In the genomic region with DNA sequence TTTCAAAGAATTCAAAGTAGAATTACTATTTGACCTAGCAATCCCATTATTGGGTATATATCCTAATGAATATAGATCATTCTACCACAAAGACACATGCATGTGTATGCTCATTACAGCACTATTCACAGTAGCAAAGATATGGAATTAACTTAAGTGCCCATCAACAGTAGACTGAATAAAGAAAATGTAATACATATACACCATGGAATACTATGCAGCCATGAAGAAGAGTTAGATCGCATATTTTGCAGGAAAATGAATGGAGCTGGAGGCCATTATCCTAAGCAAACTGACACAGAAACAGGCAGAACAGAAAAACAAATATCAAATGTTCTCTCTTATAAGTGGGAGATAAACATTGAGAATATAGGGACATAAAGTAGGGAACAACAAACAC, we compare ENCODE assay signal across 20 cellular contexts.
DNase-seq lines count a peak whose midpoint lies in the region; ATAC-seq, FAIRE-seq and TF ChIP-seq lines count a peak whose summit lies in the region.
"Had no signal": no experiment of that assay in that cellular context is flagged by ENCODE, and none has a peak within 500 bp of the region (broad histone marks: within the 10 kb centered on the region; RNA-seq: fewer than 3 reads in every experiment).

No MANE protein-coding gene starts in this region.

- no peaks in the 10 kb centered on the region for H3K27me3 ChIP-seq in HepG2 (ENCODE audit: control insufficient read depth in 1 of 2, insufficient read depth in 2 of 2, low read length in 2 of 2)
- no peaks in the 10 kb centered on the region for H3K27me3 ChIP-seq in right lobe of liver
- no peaks in the 10 kb centered on the region for H3K27me3 ChIP-seq in K562 (ENCODE audit: control insufficient read depth in 2 of 2, insufficient read depth in 2 of 2, low read length in 2 of 2)
- no peaks in the 10 kb centered on the region for H3K27me3 ChIP-seq in left ventricle myocardium inferior (ENCODE audit: low read depth)
- H3K27me3 ChIP-seq: BLaER1 treated with 17β-estradiol and CSF1 and Interleukin-3, amounts not matched to agents 10 nM and 100 nM had no signal

- H3K4me2 ChIP-seq in HepG2 (ENCODE audit: low read depth, low read length) = no peak overlapping the region
- no peak overlapping the region for H3K4me2 ChIP-seq in K562 (ENCODE audit: insufficient read depth, low read length)
- H3K4me2 ChIP-seq: A549; BLaER1 treated with 17β-estradiol and CSF1 and Interleukin-3, amounts not matched to agents 10 nM and 100 nM had no signal

- no peak overlapping the region for H3K4me3 ChIP-seq in HepG2 (replicated peaks in 1 of 3; ENCODE audit: insufficient read depth in 1 of 3, low read depth in 2 of 3, low read length in 3 of 3)
- H3K4me3 ChIP-seq in right lobe of liver = no peak overlapping the region
- no peak overlapping the region for H3K4me3 ChIP-seq in K562
- no peak overlapping the region for H3K4me3 ChIP-seq in left ventricle myocardium inferior
- H3K4me3 ChIP-seq: A549; BLaER1 treated with 17β-estradiol and CSF1 and Interleukin-3, amounts not matched to agents 10 nM and 100 nM had no signal

- no peak for TF ChIP-seq POLR2A in HepG2 (IDR thresholded peaks at IDR 0.05; ENCODE audit: insufficient read depth in 1 of 2, low read depth in 2 of 2, low read length in 2 of 2)
- no peak for TF ChIP-seq POLR2A in right lobe of liver (IDR thresholded peaks at IDR 0.05)
- no peak for TF ChIP-seq POLR2A in K562 (conservative IDR thresholded peaks at IDR 0.05)

- POLR2A ChIA-PET in HepG2 (lab: Yijun Ruan, JAX) (interaction anchor here (0.9 kb wide), 1 partner anchor 35 kb away, joined by 3 read pairs; no protein-coding TSS in a partner anchor), K562 (lab: Yijun Ruan, JAX) (no interaction called here)

- H3K9me1 ChIP-seq in K562 (ENCODE audit: control insufficient read depth, insufficient read depth, low read length) = no peaks in the 10 kb centered on the region

- peaks cover 8% of the 10 kb centered on the region; the same call in 1 of the 2 replicates for H3K9me3 ChIP-seq in HepG2 (ENCODE audit: low read length)
- H3K9me3 ChIP-seq in right lobe of liver = no peaks in the 10 kb centered on the region
- H3K9me3 ChIP-seq in K562 (replicated peaks; ENCODE audit: control insufficient read depth, insufficient read depth, low read depth, low read length) = no peaks in the 10 kb centered on the region
- peaks cover 54% of the 10 kb centered on the region for H3K9me3 ChIP-seq in left ventricle myocardium inferior (replicated peaks)
- H3K9me3 ChIP-seq: BLaER1 treated with 17β-estradiol and CSF1 and Interleukin-3, amounts not matched to agents 10 nM and 100 nM; Caco-2 had no signal

- FAIRE-seq in HepG2 (lab: Jason Lieb, UNC) (no peak), K562 (lab: Jason Lieb, UNC) (no peak)
- FAIRE-seq: A549, D721Med, G401.6, GM12891, GM19239 had no signal

- CTCF ChIA-PET in HepG2 (lab: Yijun Ruan, JAX; ENCODE audit: low intra/inter-chr PET ratio, low total read pairs) = no interaction called here
- CTCF ChIA-PET in K562 (lab: Yijun Ruan, JAX; ENCODE audit: low intra/inter-chr PET ratio) = no interaction called here

- BruUV-seq in HepG2 (replicated peaks; lab: Mats Ljungman, UMichigan) (no TSS peak), K562 (replicated peaks; lab: Mats Ljungman, UMichigan) (no TSS peak)

- H3K9ac ChIP-seq in HepG2 (ENCODE audit: insufficient read depth, low read depth, low read length) (no peak overlapping the region), K562 (ENCODE audit: insufficient read depth in 1 of 2, low read depth in 2 of 2, low read length in 2 of 2) (no peak overlapping the region)
- H3K9ac ChIP-seq: BLaER1 treated with 17β-estradiol and CSF1 and Interleukin-3, amounts not matched to agents 10 nM and 100 nM had no signal

- H3K27ac ChIP-seq in HepG2 (ENCODE audit: extremely low read length, insufficient read depth, low read length) = no peak overlapping the region
- H3K27ac ChIP-seq in right lobe of liver = no peak overlapping the region
- no peak overlapping the region for H3K27ac ChIP-seq in K562 (ENCODE audit: extremely low read depth, low read depth, low read length)
- H3K27ac ChIP-seq in left ventricle myocardium inferior (replicated peaks) = no peak overlapping the region
- H3K27ac ChIP-seq: 22Rv1; A549; BLaER1 treated with 17β-estradiol and CSF1 and Interleukin-3, amounts not matched to agents 10 nM and 100 nM; C4-2B had no signal

- H4K20me1 ChIP-seq in HepG2 (ENCODE audit: insufficient read depth, low read length) (peaks cover 18% of the 10 kb centered on the region), K562 (replicated peaks; ENCODE audit: control insufficient read depth, insufficient read depth, low read length) (no peaks in the 10 kb centered on the region)
- H4K20me1 ChIP-seq: BLaER1 treated with 17β-estradiol and CSF1 and Interleukin-3, amounts not matched to agents 10 nM and 100 nM had no signal

- no peak for DNase-seq in HepG2 (ENCODE audit: low spot score)
- DNase-seq in right lobe of liver = no peak
- no peak for DNase-seq in K562 (ENCODE audit: extremely low read depth in 1 of 4, low spot score in 3 of 4)
- no peak for DNase-seq in left ventricle myocardium inferior
- DNase-seq: AML-193; Caco-2; Calu3; CD4-positive, alpha-beta T cell; CD8-positive, alpha-beta T cell; DMS79 treated with DMSO at 0.1 percent for 48 hours; GF-D8 had no signal

- H2AFZ ChIP-seq in HepG2 (ENCODE audit: low read length) (no peak overlapping the region), K562 (ENCODE audit: low read depth, low read length) (no peak overlapping the region)

- ATAC-seq in HepG2 = no peak
- no peak for ATAC-seq in right lobe of liver
- ATAC-seq in K562 = no peak
- no peak for ATAC-seq in esophagus mucosa
- ATAC-seq: A549; CD8-positive, alpha-beta T cell had no signal

- TF ChIP-seq RAD21 in HepG2 (CRISPR knock-in tag; IDR thresholded peaks at IDR 0.05) (no peak), K562 (CRISPR knock-in tag; conservative IDR thresholded peaks at IDR 0.05 in 1 of 2, IDR thresholded peaks at IDR 0.05 in 1 of 2) (no peak)

- 96% methylated on average over 1 of the region's 1 CpG for WGBS in HepG2 (ENCODE audit: low lambda C conversion rate)
- WGBS in right lobe of liver (ENCODE audit: insufficient coverage, low coverage, low lambda C conversion rate, missing lambda C conversion rate) = 73% methylated on average over 1 of the region's 1 CpG
- 59% methylated on average over 1 of the region's 1 CpG for WGBS in K562 (ENCODE audit: insufficient coverage, low coverage, missing lambda C conversion rate)

- H3K79me2 ChIP-seq in HepG2 (ENCODE audit: insufficient read depth, low read length) (peaks cover 88% of the 10 kb centered on the region), K562 (ENCODE audit: control insufficient read depth, insufficient read depth, low read length) (peaks cover 62% of the 10 kb centered on the region)

- no peak for TF ChIP-seq EP300 in HepG2 (IDR thresholded peaks at IDR 0.05; ENCODE audit: low read depth in 2 of 2, low read length in 2 of 2)
- TF ChIP-seq EP300 in HepG2 (CRISPR knock-in tag; IDR thresholded peaks at IDR 0.05; ENCODE audit: borderline replicate concordance) = no peak
- no peak for TF ChIP-seq EP300 in K562 (IDR thresholded peaks at IDR 0.05; ENCODE audit: low read length)

- in situ Hi-C loops in HepG2 (cut with HindIII; ENCODE audit: extremely low pct_ligation_motif_present, low pct_unique_long_range_greater_than_20kb) = no loop called here
- in situ Hi-C loops in K562 (cut with MboI) = no loop called here

- H3K36me3 ChIP-seq in HepG2 (replicated peaks in 1 of 2; ENCODE audit: control insufficient read depth in 1 of 2, insufficient read depth in 2 of 2, low read length in 2 of 2) (peaks cover 0 to 4% of the 10 kb centered on the region in 2 experiments; a peak in 1 of 5 replicates), right lobe of liver (no peaks in the 10 kb centered on the region), K562 (ENCODE audit: control insufficient read depth, insufficient read depth, low read length) (no peaks in the 10 kb centered on the region; the same call in 2 of the 3 replicates), left ventricle myocardium inferior (no peaks in the 10 kb centered on the region)
- H3K36me3 ChIP-seq: BLaER1 treated with 17β-estradiol and CSF1 and Interleukin-3, amounts not matched to agents 10 nM and 100 nM had no signal

- intact Hi-C loops in HepG2 (cut with micrococcal nuclease; ENCODE audit: unreplicated experiment) = no loop called here
- intact Hi-C loops in right lobe of liver (cut with DNase I) = no loop called here
- intact Hi-C loops in K562 (cut with micrococcal nuclease) = no loop called here
- intact Hi-C loops in left ventricle myocardium inferior (cut with micrococcal nuclease) = no loop called here

- H3K4me1 ChIP-seq in HepG2 (ENCODE audit: insufficient read depth, low read length) (no peaks in the 10 kb centered on the region), right lobe of liver (no peaks in the 10 kb centered on the region), K562 (replicated peaks in 1 of 2; ENCODE audit: control insufficient read depth in 2 of 2, insufficient read depth in 2 of 2, low read length in 2 of 2) (no peaks in the 10 kb centered on the region), left ventricle myocardium inferior (no peaks in the 10 kb centered on the region)
- H3K4me1 ChIP-seq: A549; BLaER1 treated with 17β-estradiol and CSF1 and Interleukin-3, amounts not matched to agents 10 nM and 100 nM; Caco-2 had no signal

- TF ChIP-seq CTCF in HepG2 (CRISPR knock-in tag; IDR thresholded peaks at IDR 0.05) (no peak), right lobe of liver (IDR thresholded peaks at IDR 0.05) (no peak), K562 (IDR thresholded peaks at IDR 0.05 in 2 of 3, conservative IDR thresholded peaks at IDR 0.05 in 1 of 3; ENCODE audit: insufficient read depth in 2 of 3, low read depth in 1 of 3, low read length in 3 of 3) (no peak), left ventricle myocardium inferior (IDR thresholded peaks at IDR 0.05; ENCODE audit: borderline replicate concordance) (no peak)

TF ChIP-seq in HepG2, 621 proteins besides CTCF, POLR2A, EP300 and RAD21:
- TF ChIP-seq ZNF3 (CRISPR knock-in tag; IDR thresholded peaks at IDR 0.05) = 0 out of 2 replicates have a peak, but pooled peaks have one; percentile 45
- TF ChIP-seq ZNF446 (CRISPR knock-in tag; IDR thresholded peaks at IDR 0.05) = no peak

TF ChIP-seq in K562, 482 proteins besides CTCF, POLR2A, EP300 and RAD21:
- TF ChIP-seq TBL1XR1 (IDR thresholded peaks at IDR 0.05; ENCODE audit: low read length in 2 of 2) (no peak), KDM1A (IDR thresholded peaks at IDR 0.05) (0 out of 4 replicates have a peak, but pooled peaks of 1 of the 2 experiments have one; percentile 12), ZNF146 (CRISPR knock-in tag; IDR thresholded peaks at IDR 0.05; ENCODE audit: unreplicated experiment) (peak; percentile 95), RBM25 (IDR thresholded peaks at IDR 0.05; ENCODE audit: low read depth, low read length, severe bottlenecking) (peak; percentile 60), CBFA2T2 (conservative IDR thresholded peaks at IDR 0.05) (no peak)
